In genomic region chr6:41505084-41506049, GRCh38 we compare ENCODE assay signal across 7 cellular contexts. TPM values are rescaled to one million over a fixed set of nuclear protein-coding genes. Genes with fewer than 3 reads are reported as not detected.
A peak's percentile ranks its signal among the peaks of the same experiment; 100 is the strongest.
DNase-seq lines count a peak whose midpoint lies in the region; ATAC-seq and TF ChIP-seq lines count a peak whose summit lies in the region.

No MANE protein-coding gene starts in this region.

- H3K4me3 Mint-ChIP-seq in T-helper 17 cell, result peak overlapping the region; percentile 66
- H3K4me3 Mint-ChIP-seq in natural killer cell, result peak overlapping the region; percentile 76

- TF ChIP-seq CTCF in foreskin fibroblast (IDR thresholded peaks at IDR 0.05; ENCODE audit: low read depth, low read length) (no peak), natural killer cell (IDR thresholded peaks at IDR 0.05) (no peak)

- peak overlapping the region; percentile 32 to 36 for H3K4me3 ChIP-seq in foreskin fibroblast (ENCODE audit: low read depth in 1 of 2, low read length in 2 of 2)

- H3K9me3 Mint-ChIP-seq in natural killer cell, result no peaks in the 10 kb centered on the region

- H3K9me3 ChIP-seq in T-helper 17 cell (ENCODE audit: control insufficient read depth, low read length, poor library complexity, severe bottlenecking), result no peaks in the 10 kb centered on the region

- intact Hi-C loops in natural killer cell (cut with micrococcal nuclease), result no loop called here

- H3K27me3 Mint-ChIP-seq in T-helper 17 cell (peaks cover 73% of the 10 kb centered on the region), natural killer cell (ENCODE audit: low read depth in 2 of 2) (peaks cover 55 to 61% of the 10 kb centered on the region in 2 donors)

- ATAC-seq in T-helper 17 cell (peak; percentile 69), natural killer cell (peak in 2 of 3 donors; percentile 35 to 51)

- H3K4me1 Mint-ChIP-seq in T-helper 17 cell (peaks cover 9% of the 10 kb centered on the region), natural killer cell (peaks cover 11 to 32% of the 10 kb centered on the region in 2 donors)

- H3K27ac Mint-ChIP-seq in T-helper 17 cell (peak overlapping the region; percentile 74), natural killer cell (no peak overlapping the region)

- H3K36me3 Mint-ChIP-seq in T-helper 17 cell (ENCODE audit: low read depth) (peaks cover 6% of the 10 kb centered on the region), natural killer cell (no peaks in the 10 kb centered on the region)

- DNase-seq in GM04504 (ENCODE audit: low read depth) (peak; percentile 46), HCEC 1CT (peak; percentile 47), T-helper 17 cell (no peak), foreskin fibroblast (peak; percentile 38 to 69), natural killer cell (no peak), SKM-1 treated with dmso at 0.1 percent for 144 hours (lab: John Stamatoyannopoulos, UW; ENCODE audit: unreplicated experiment) (no peak)
- no peak for DNase-seq in NK-92 treated with Interleukin-12 subunit alpha and Interleukin-12 subunit beta, amount 100 ng/mL, for 24 hours (lab: John Stamatoyannopoulos, UW)

RNA-seq across cellular contexts. Expression of gene FOXP4, which starts 40.8 kb away (rescaled TPM):
- 10 to 100 TPM in 1 of 2 donors, 1 to 10 TPM in 1; 7.5 to 10.6 TPM for total RNA-seq in T-helper 17 cell
- 10 to 100 TPM; 11.2 to 21.1 (median 14.7) TPM for total RNA-seq in natural killer cell

Comparison
In these comparisons a context has a peak if more than half of its experiments do, and no peak if none do; other contexts are left out.
1. DNase-seq: peak in GM04504 (single experiment), HCEC 1CT (single experiment) and foreskin fibroblast (2 of 2); none in T-helper 17 cell (0 of 3), natural killer cell (single experiment), NK-92 treated with Interleukin-12 subunit alpha and Interleukin-12 subunit beta, amount 100 ng/mL, for 24 hours (single experiment) and SKM-1 treated with dmso at 0.1 percent for 144 hours (single experiment).